Comparison of ENCODE assay signal across 6 cellular contexts in genomic region chr17:7221281-7222092, GRCh38. TPM values are rescaled to one million over a fixed set of nuclear protein-coding genes. Genes with fewer than 3 reads are reported as not detected.
A peak's percentile ranks its signal among the peaks of the same experiment; 100 is the strongest.
DNase-seq lines count a peak whose midpoint lies in the region; ATAC-seq and TF ChIP-seq lines count a peak whose summit lies in the region.

No MANE protein-coding gene starts in this region.

- peaks cover 41% of the 10 kb centered on the region for H3K36me3 ChIP-seq in cardiac muscle cell
- H3K36me3 ChIP-seq in left ventricle myocardium inferior: peaks cover 60% of the 10 kb centered on the region
- peaks cover 52% of the 10 kb centered on the region for H3K36me3 ChIP-seq in upper lobe of right lung
- peaks cover 59% of the 10 kb centered on the region for H3K36me3 ChIP-seq in HAP-1 (replicated peaks)

- ATAC-seq in Right ventricle myocardium inferior: no peak
- ATAC-seq in upper lobe of right lung: no peak

- H3K4me3 ChIP-seq in cardiac muscle cell: no peak overlapping the region
- peak overlapping the region; percentile 85 for H3K4me3 ChIP-seq in left ventricle myocardium inferior
- no peak overlapping the region for H3K4me3 ChIP-seq in upper lobe of right lung
- H3K4me3 ChIP-seq in HAP-1: no peak overlapping the region

- H3K27me3 ChIP-seq in cardiac muscle cell (no peaks in the 10 kb centered on the region), left ventricle myocardium inferior (ENCODE audit: low read depth) (no peaks in the 10 kb centered on the region), upper lobe of right lung (no peaks in the 10 kb centered on the region), HAP-1 (ENCODE audit: low read depth) (no peaks in the 10 kb centered on the region)

- in situ Hi-C loops in HAP-1 (cut with MboI; ENCODE audit: low sequenced_read_pairs): no loop called here

- TF ChIP-seq CTCF in cardiac muscle cell (IDR thresholded peaks at IDR 0.05; ENCODE audit: low read depth, low read length) (no peak), left ventricle myocardium inferior (IDR thresholded peaks at IDR 0.05; ENCODE audit: borderline replicate concordance) (no peak), upper lobe of right lung (IDR thresholded peaks at IDR 0.05) (no peak)

- no peaks in the 10 kb centered on the region for H3K9me3 ChIP-seq in cardiac muscle cell (ENCODE audit: low read depth)
- H3K9me3 ChIP-seq in left ventricle myocardium inferior (replicated peaks): no peaks in the 10 kb centered on the region
- H3K9me3 ChIP-seq in upper lobe of right lung: no peaks in the 10 kb centered on the region
- H3K9me3 ChIP-seq in HAP-1: no peaks in the 10 kb centered on the region

- H3K27ac ChIP-seq in cardiac muscle cell: peak overlapping the region; percentile 66
- H3K27ac ChIP-seq in left ventricle myocardium inferior (replicated peaks): peak overlapping the region; percentile 98
- H3K27ac ChIP-seq in upper lobe of right lung: peak overlapping the region; percentile 95

- peaks cover 18% of the 10 kb centered on the region for H3K4me1 ChIP-seq in cardiac muscle cell (ENCODE audit: low read depth)
- H3K4me1 ChIP-seq in left ventricle myocardium inferior: peaks cover 92% of the 10 kb centered on the region
- peaks cover 38% of the 10 kb centered on the region for H3K4me1 ChIP-seq in upper lobe of right lung
- peaks cover 15% of the 10 kb centered on the region for H3K4me1 ChIP-seq in HAP-1

- DNase-seq in cardiac muscle cell (ENCODE audit: low read depth in 1 of 2, low spot score in 1 of 2) (no peak), Right ventricle myocardium inferior (ENCODE audit: missing footprints) (no peak), left ventricle myocardium inferior (no peak), upper lobe of right lung (no peak), NCI-H2029 treated with DMSO at 0.1 percent for 48 hours (lab: John Stamatoyannopoulos, UW) (no peak), HAP-1 (ENCODE audit: low spot score in 2 of 2) (no peak)

- intact Hi-C loops in Right ventricle myocardium inferior (cut with DNase I) (no loop called here), left ventricle myocardium inferior (cut with micrococcal nuclease) (no loop called here), upper lobe of right lung (cut with DNase I) (no loop called here)

RNA-seq across cellular contexts. Expression of gene ACADVL, which starts 1.7 kb away (rescaled TPM):
- total RNA-seq in cardiac muscle cell (291 and 364 TPM in 2 replicates), Right ventricle myocardium inferior (2,192 TPM), left ventricle myocardium inferior (1,845 TPM), upper lobe of right lung (544 TPM)
- polyA plus RNA-seq in cardiac muscle cell: 573 and 681 TPM in 2 replicates

RNA-seq across cellular contexts. Expression of gene DLG4, which starts 1.9 kb away (rescaled TPM):
- total RNA-seq in cardiac muscle cell (32.9 and 40.6 TPM in 2 replicates), Right ventricle myocardium inferior (20.6 TPM), left ventricle myocardium inferior (14.0 TPM), upper lobe of right lung (30.7 TPM)
- polyA plus RNA-seq in cardiac muscle cell: 6.8 and 7.4 TPM in 2 replicates

RNA-seq across cellular contexts. Expression of gene DVL2, which starts 12.8 kb away (rescaled TPM):
- 87.4 and 121 TPM in 2 replicates for total RNA-seq in cardiac muscle cell
- 79.2 and 80.3 TPM in 2 replicates for polyA plus RNA-seq in cardiac muscle cell
- 20.0 TPM for total RNA-seq in Right ventricle myocardium inferior
- 19.8 TPM for total RNA-seq in left ventricle myocardium inferior
- total RNA-seq in upper lobe of right lung: 41.0 TPM

RNA-seq across cellular contexts. Expression of gene PHF23, which starts 17.8 kb away (rescaled TPM):
- total RNA-seq in cardiac muscle cell (53.5 and 57.7 TPM in 2 replicates), Right ventricle myocardium inferior (23.3 TPM), left ventricle myocardium inferior (22.0 TPM), upper lobe of right lung (36.9 TPM)
- 53.9 and 65.0 TPM in 2 replicates for polyA plus RNA-seq in cardiac muscle cell

RNA-seq across cellular contexts. Expression of gene GABARAP, which starts 20.8 kb away (rescaled TPM):
- total RNA-seq in cardiac muscle cell (517 and 760 TPM in 2 replicates), Right ventricle myocardium inferior (444 TPM), left ventricle myocardium inferior (394 TPM), upper lobe of right lung (547 TPM)
- 772 and 773 TPM in 2 replicates for polyA plus RNA-seq in cardiac muscle cell
